ENCODE assay signal across 8 cellular contexts in the genomic region with DNA sequence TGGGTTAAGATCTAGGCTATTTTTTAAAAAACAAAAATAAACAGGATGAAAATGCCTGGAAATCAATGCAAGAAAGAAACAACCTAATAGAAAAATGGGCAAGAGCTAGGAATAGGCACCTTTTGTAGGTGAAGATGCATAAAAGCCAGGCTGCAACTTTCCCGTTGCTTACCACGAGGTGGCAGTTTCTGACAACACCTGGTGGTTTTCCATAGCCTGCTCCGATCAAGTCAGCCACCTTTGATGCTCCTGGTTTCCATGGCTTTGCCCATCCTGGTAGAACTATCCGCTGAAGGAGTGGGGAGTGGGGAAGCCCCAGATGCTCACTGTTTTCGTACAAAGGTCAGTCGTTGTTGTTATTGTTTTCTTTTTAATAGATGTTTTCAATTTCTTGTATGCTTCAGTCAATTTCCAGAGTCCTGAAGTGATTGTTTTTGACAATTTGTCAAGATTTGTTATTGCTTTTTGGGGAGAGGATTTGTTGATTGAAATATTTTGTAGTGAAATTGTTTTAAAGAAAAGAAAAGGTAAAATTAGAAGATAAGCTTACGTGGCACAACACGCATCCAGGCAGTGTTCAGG. TPM values are rescaled to one million over a fixed set of nuclear protein-coding genes. Genes with fewer than 3 reads are reported as not detected.
DNase-seq lines count a peak whose midpoint lies in the region; ATAC-seq and TF ChIP-seq lines count a peak whose summit lies in the region.

No MANE protein-coding gene starts in this region.

- TF ChIP-seq CTCF in Loucy (conservative IDR thresholded peaks at IDR 0.05; ENCODE audit: low read length): peak; percentile 62
- peak; percentile 69 for TF ChIP-seq CTCF in kidney epithelial cell (IDR thresholded peaks at IDR 0.05; ENCODE audit: insufficient read depth, low read length, poor library complexity, severe bottlenecking)

- CTCF ChIA-PET in activated naive CD4-positive, alpha-beta T cell treated with anti-CD3 and anti-CD28 coated beads for 36 hours (lab: Charles Lee): interaction anchor here (1.4 kb wide), 1 partner anchor 12 kb away, joined by 3 read pairs; no protein-coding TSS in a partner anchor

- no peak overlapping the region for H2AFZ ChIP-seq in Loucy (ENCODE audit: low read length)

- H3K4me1 Mint-ChIP-seq in activated naive CD4-positive, alpha-beta T cell treated with anti-CD3 and anti-CD28 coated beads for 36 hours (ENCODE audit: low read depth): no peaks in the 10 kb centered on the region

- H3K4me3 Mint-ChIP-seq in activated naive CD4-positive, alpha-beta T cell treated with anti-CD3 and anti-CD28 coated beads for 36 hours: no peak overlapping the region

- in situ Hi-C loops in SK-MEL-5 (cut with HindIII; ENCODE audit: low pct_unique_long_range_greater_than_20kb, low sequenced_read_pairs): no loop called here

- H3K4me1 ChIP-seq in Loucy (ENCODE audit: insufficient read depth, low read length, poor library complexity, severe bottlenecking): no peaks in the 10 kb centered on the region

- H3K27me3 Mint-ChIP-seq in activated naive CD4-positive, alpha-beta T cell treated with anti-CD3 and anti-CD28 coated beads for 36 hours (ENCODE audit: low read depth): no peaks in the 10 kb centered on the region

- H3K4me3 ChIP-seq in Loucy (ENCODE audit: low read length, poor library complexity, severe bottlenecking): no peak overlapping the region
- H3K4me3 ChIP-seq in kidney epithelial cell (ENCODE audit: low read depth, low read length): no peak overlapping the region

- H3K36me3 Mint-ChIP-seq in activated naive CD4-positive, alpha-beta T cell treated with anti-CD3 and anti-CD28 coated beads for 36 hours (ENCODE audit: low read depth): no peaks in the 10 kb centered on the region

- H3K79me2 ChIP-seq in Loucy (ENCODE audit: insufficient read depth, low read length): no peaks in the 10 kb centered on the region

- intact Hi-C loops in activated naive CD4-positive, alpha-beta T cell treated with anti-CD3 and anti-CD28 coated beads for 36 hours (cut with micrococcal nuclease): no loop called here

- no peak overlapping the region for H3K27ac Mint-ChIP-seq in activated naive CD4-positive, alpha-beta T cell treated with anti-CD3 and anti-CD28 coated beads for 36 hours

- no peaks in the 10 kb centered on the region for H3F3A ChIP-seq in Loucy (ENCODE audit: low read depth)

- no peak overlapping the region for H3K9ac ChIP-seq in Loucy (ENCODE audit: low read depth, low read length, poor library complexity, severe bottlenecking)

- peaks cover 3% of the 10 kb centered on the region for H3K9me3 Mint-ChIP-seq in activated naive CD4-positive, alpha-beta T cell treated with anti-CD3 and anti-CD28 coated beads for 36 hours

- peak; percentile 72 for DNase-seq in DMS 273 (lab: John Stamatoyannopoulos, UW; ENCODE audit: unreplicated experiment)
- DNase-seq in SK-MEL-5 (ENCODE audit: low read depth, low spot score): peak; percentile 76
- DNase-seq in kidney epithelial cell (ENCODE audit: low read depth): no peak
- DNase-seq in activated CD8-positive, alpha-beta memory T cell treated with anti-CD3 and anti-CD28 coated beads for 24 hours: no peak
- no peak for DNase-seq in activated effector memory CD4-positive, alpha-beta T cell treated with Interleukin-2 at 50 U/mL for 16 hours
- no peak for DNase-seq in activated naive CD4-positive, alpha-beta T cell treated with anti-CD3 and anti-CD28 coated beads for 36 hours

- no peaks in the 10 kb centered on the region for H3K9me3 ChIP-seq in Loucy (ENCODE audit: insufficient read depth, low read depth, low read length)

- no peaks in the 10 kb centered on the region for H3K9me2 ChIP-seq in Loucy (replicated peaks; ENCODE audit: low read depth, low read length)

- no peaks in the 10 kb centered on the region for H3K27me3 ChIP-seq in Loucy (ENCODE audit: insufficient read depth, low read length, poor library complexity, severe bottlenecking)
- peaks cover 15% of the 10 kb centered on the region for H3K27me3 ChIP-seq in kidney epithelial cell (ENCODE audit: control insufficient read depth, insufficient read depth, low read length)

- ATAC-seq in GM21360 (IDR thresholded peaks at IDR 0.05; ENCODE audit: unreplicated experiment): no peak

- no peaks in the 10 kb centered on the region for H4K20me1 ChIP-seq in Loucy (ENCODE audit: insufficient read depth, low read length, poor library complexity, severe bottlenecking)

- H3K4me2 ChIP-seq in Loucy (ENCODE audit: low read depth, low read length, poor library complexity, severe bottlenecking): no peak overlapping the region

- no peaks in the 10 kb centered on the region for H3K36me3 ChIP-seq in Loucy (ENCODE audit: insufficient read depth, low read length)
- H3K36me3 ChIP-seq in kidney epithelial cell (ENCODE audit: control insufficient read depth, insufficient read depth, low read length): no peaks in the 10 kb centered on the region

RNA-seq across cellular contexts. Expression of a gene that starts 24.1 kb away (rescaled TPM):
- total RNA-seq in SK-MEL-5 (2014; rRNA removed; shearing (Covaris generic)): 131 and 147 TPM in 2 replicates
- polyA plus RNA-seq in SK-MEL-5 (2015; cell fraction: cytosol; rRNA removed): 106 and 149 TPM in 2 replicates
- polyA plus RNA-seq in SK-MEL-5 (2015; cell fraction: nucleus; rRNA removed): 116 and 118 TPM in 2 replicates
- 42.7 and 46.5 TPM in 2 replicates for total RNA-seq in kidney epithelial cell
- total RNA-seq in activated naive CD4-positive, alpha-beta T cell treated with anti-CD3 and anti-CD28 coated beads for 36 hours: 10 to 100 TPM; 79.2 to 84.6 TPM

RNA-seq across cellular contexts. Expression of a gene that starts 32.1 kb away (rescaled TPM):
- 0.03 and 0.11 TPM in 2 replicates for total RNA-seq in SK-MEL-5 (2014; rRNA removed; shearing (Covaris generic))
- 0.01 and 0.04 TPM in 2 replicates for polyA plus RNA-seq in SK-MEL-5 (2015; cell fraction: cytosol; rRNA removed)
- 0.07 TPM in 1 of 2 replicates, not detected in the other for polyA plus RNA-seq in SK-MEL-5 (2015; cell fraction: nucleus; rRNA removed)
- under 0.01 TPM in 1 of 2 replicates, not detected in the other for total RNA-seq in kidney epithelial cell
- not detected for total RNA-seq in activated naive CD4-positive, alpha-beta T cell treated with anti-CD3 and anti-CD28 coated beads for 36 hours

RNA-seq across cellular contexts. Expression of a gene that starts 32.3 kb away (rescaled TPM):
- not detected in 2 replicates for total RNA-seq in SK-MEL-5 (2014; rRNA removed; shearing (Covaris generic))
- polyA plus RNA-seq in SK-MEL-5 (2015; cell fraction: cytosol; rRNA removed): 0.10 TPM in 1 of 2 replicates, not detected in the other
- not detected in 2 replicates for polyA plus RNA-seq in SK-MEL-5 (2015; cell fraction: nucleus; rRNA removed)
- total RNA-seq in kidney epithelial cell: not detected in 2 replicates
- not detected for total RNA-seq in activated naive CD4-positive, alpha-beta T cell treated with anti-CD3 and anti-CD28 coated beads for 36 hours

RNA-seq across cellular contexts. Expression of a gene that starts 33.2 kb away (rescaled TPM):
- 0.82 and 1.5 TPM in 2 replicates for total RNA-seq in SK-MEL-5 (2014; rRNA removed; shearing (Covaris generic))
- polyA plus RNA-seq in SK-MEL-5 (2015; cell fraction: cytosol; rRNA removed): 1.1 and 2.6 TPM in 2 replicates
- 1.1 and 2.1 TPM in 2 replicates for polyA plus RNA-seq in SK-MEL-5 (2015; cell fraction: nucleus; rRNA removed)
- 2.5 and 3.1 TPM in 2 replicates for total RNA-seq in kidney epithelial cell
- total RNA-seq in activated naive CD4-positive, alpha-beta T cell treated with anti-CD3 and anti-CD28 coated beads for 36 hours: not detected

Comparison
In these comparisons a context has a peak if more than half of its experiments do, and no peak if none do; other contexts are left out.
1. DNase-seq: peak in DMS 273 (single experiment) and SK-MEL-5 (single experiment); none in kidney epithelial cell (single experiment), activated CD8-positive, alpha-beta memory T cell treated with anti-CD3 and anti-CD28 coated beads for 24 hours (single experiment), activated effector memory CD4-positive, alpha-beta T cell treated with Interleukin-2 at 50 U/mL for 16 hours (single experiment) and activated naive CD4-positive, alpha-beta T cell treated with anti-CD3 and anti-CD28 coated beads for 36 hours (single experiment).